7 cellular contexts compared by ENCODE assay signal in genomic region chr14:106674509-106675125, GRCh38.
DNase-seq lines count a peak whose midpoint lies in the region; ATAC-seq and TF ChIP-seq lines count a peak whose summit lies in the region.
"Not testable (repeated sequence)": the region's sequence is repeated elsewhere in the genome, so short reads cannot be mapped to it uniquely, and the experiment has no call there.

No MANE protein-coding gene starts in this region.

- POLR2A ChIA-PET in PC-9 (lab: Charles Lee; ENCODE audit: unreplicated experiment); activated CD4-positive, alpha-beta T cell treated with anti-CD3 and anti-CD28 coated beads, Interleukin-2, amount 10 ng/mL, durations not matched to agents 7 days and 5 days (lab: Charles Lee): not testable (repeated sequence)

- H2AFZ ChIP-seq in PC-9 = not testable (repeated sequence)

- H3F3A ChIP-seq in DOHH2 (ENCODE audit: control insufficient read depth, insufficient read depth); PC-9 (ENCODE audit: insufficient read depth, low read depth): not testable (repeated sequence)

- TF ChIP-seq CTCF in DOHH2 (IDR thresholded peaks at IDR 0.05; ENCODE audit: low read depth, low read length, poor library complexity, severe bottlenecking) (peak; percentile 23), PC-9 (conservative IDR thresholded peaks at IDR 0.05) (peak; percentile 43; the same call in 1 of the 2 replicates)

- peaks cover 30% of the 10 kb centered on the region for H3K27me3 Mint-ChIP-seq in activated CD4-positive, alpha-beta T cell treated with anti-CD3 and anti-CD28 coated beads, Interleukin-2, amount 10 ng/mL, durations not matched to agents 7 days and 5 days
- peaks cover 17% of the 10 kb centered on the region for H3K27me3 Mint-ChIP-seq in activated T-cell treated with anti-CD3 and anti-CD28 coated beads, Interleukin-2, amount 50 U/mL, for 4 hours (ENCODE audit: low read depth)

- ATAC-seq in activated T-cell treated with anti-CD3 and anti-CD28 coated beads, Interleukin-2, amount 50 U/mL, for 4 hours = not testable (repeated sequence)

- H3K79me2 ChIP-seq in DOHH2 (ENCODE audit: control insufficient read depth, low read length); PC-9 (ENCODE audit: low read depth): not testable (repeated sequence)

- not testable (repeated sequence) for H3K27ac Mint-ChIP-seq in activated CD4-positive, alpha-beta T cell treated with anti-CD3 and anti-CD28 coated beads, Interleukin-2, amount 10 ng/mL, durations not matched to agents 7 days and 5 days

- not testable (repeated sequence) for H3K4me3 Mint-ChIP-seq in activated CD4-positive, alpha-beta T cell treated with anti-CD3 and anti-CD28 coated beads, Interleukin-2, amount 10 ng/mL, durations not matched to agents 7 days and 5 days; activated T-cell treated with anti-CD3 and anti-CD28 coated beads, Interleukin-2, amount 50 U/mL, for 4 hours

- not testable (repeated sequence) for H3K27me3 ChIP-seq in DOHH2 (ENCODE audit: control insufficient read depth, low read length); PC-9 (ENCODE audit: insufficient read depth, low read depth)

- CTCF ChIA-PET in PC-9 (lab: Charles Lee) = not testable (repeated sequence)
- CTCF ChIA-PET in activated CD4-positive, alpha-beta T cell treated with anti-CD3 and anti-CD28 coated beads, Interleukin-2, amount 10 ng/mL, durations not matched to agents 7 days and 5 days (lab: Charles Lee) = interaction anchor here (11.0 kb wide), 1 partner anchor 11 kb away, joined by 95 read pairs; no protein-coding TSS in a partner anchor

- intact Hi-C loops in PC-9 (cut with micrococcal nuclease; ENCODE audit: unreplicated experiment) = not testable (repeated sequence)

- H3K27ac ChIP-seq in DOHH2 (ENCODE audit: low read depth, low read length) = peak overlapping the region; percentile 26
- H3K27ac ChIP-seq in PC-9 = not testable (repeated sequence)

- not testable (repeated sequence) for H3K4me3 ChIP-seq in DOHH2 (ENCODE audit: low read length); PC-9

- H3K4me1 ChIP-seq in DOHH2 (ENCODE audit: control insufficient read depth, low read length) = peaks cover 22% of the 10 kb centered on the region
- not testable (repeated sequence) for H3K4me1 ChIP-seq in PC-9 (replicated peaks; ENCODE audit: insufficient read depth)

- not testable (repeated sequence) for H3K9me2 ChIP-seq in DOHH2 (replicated peaks; ENCODE audit: control insufficient read depth, low read length); PC-9 (ENCODE audit: insufficient read depth)

- H4K20me1 ChIP-seq in DOHH2 (ENCODE audit: control insufficient read depth, insufficient read depth, low read depth, low read length); PC-9 (ENCODE audit: insufficient read depth): not testable (repeated sequence)

- peak; percentile 18 for DNase-seq in KBM-7
- DNase-seq in PC-9 = peak in 1 of 2 experiments; percentile 5
- DNase-seq in activated CD4-positive, alpha-beta T cell treated with anti-CD3 and anti-CD28 coated beads, Interleukin-2, amount 10 ng/mL, durations not matched to agents 7 days and 5 days = peak; percentile 36
- peak; percentile 62 for DNase-seq in activated T-cell treated with anti-CD3 and anti-CD28 coated beads, Interleukin-2, amount 50 U/mL, for 4 hours
- peak; percentile 60 for DNase-seq in effector CD8-positive, alpha-beta T cell (lab: John Stamatoyannopoulos, UW)
- peak; percentile 60 for DNase-seq in stimulated activated CD4-positive, alpha-beta T cell treated with anti-CD3 and anti-CD28 coated beads, Interleukin-4, amount 100 ng/mL, for 1 hour

- peaks cover 11% of the 10 kb centered on the region for H3K4me1 Mint-ChIP-seq in activated CD4-positive, alpha-beta T cell treated with anti-CD3 and anti-CD28 coated beads, Interleukin-2, amount 10 ng/mL, durations not matched to agents 7 days and 5 days
- H3K4me1 Mint-ChIP-seq in activated T-cell treated with anti-CD3 and anti-CD28 coated beads, Interleukin-2, amount 50 U/mL, for 4 hours (ENCODE audit: low read depth) = not testable (repeated sequence)

- in situ Hi-C loops in KBM-7 (cut with MboI; ENCODE audit: low pct_unique_long_range_greater_than_20kb, low sequenced_read_pairs) = not testable (repeated sequence)

- BruUV-seq in PC-9 (replicated peaks; lab: Mats Ljungman, UMichigan) = not testable (repeated sequence)

- not testable (repeated sequence) for H3K9me3 Mint-ChIP-seq in activated CD4-positive, alpha-beta T cell treated with anti-CD3 and anti-CD28 coated beads, Interleukin-2, amount 10 ng/mL, durations not matched to agents 7 days and 5 days; activated T-cell treated with anti-CD3 and anti-CD28 coated beads, Interleukin-2, amount 50 U/mL, for 4 hours

- H3K9me3 ChIP-seq in DOHH2 (ENCODE audit: control insufficient read depth, insufficient read depth, low read length); PC-9 (ENCODE audit: insufficient read depth, low read depth): not testable (repeated sequence)

- H3K4me2 ChIP-seq in DOHH2 (ENCODE audit: low read length) = peak overlapping the region; percentile 39; the same call in 1 of the 2 replicates
- H3K4me2 ChIP-seq in PC-9 = not testable (repeated sequence)

- not testable (repeated sequence) for H3K36me3 Mint-ChIP-seq in activated CD4-positive, alpha-beta T cell treated with anti-CD3 and anti-CD28 coated beads, Interleukin-2, amount 10 ng/mL, durations not matched to agents 7 days and 5 days (ENCODE audit: low read depth); activated T-cell treated with anti-CD3 and anti-CD28 coated beads, Interleukin-2, amount 50 U/mL, for 4 hours (ENCODE audit: insufficient read depth)

- H3K36me3 ChIP-seq in DOHH2 (ENCODE audit: control insufficient read depth, low read length); PC-9 (ENCODE audit: low read depth): not testable (repeated sequence)
